ENCODE assay signal across 25 cellular contexts in genomic region chr1:218565333-218565732, GRCh38.
A peak's percentile ranks its signal among the peaks of the same experiment; 100 is the strongest.
DNase-seq lines count a peak whose midpoint lies in the region; FAIRE-seq and TF ChIP-seq lines count a peak whose summit lies in the region.
"Had no signal": no experiment of that assay in that cellular context is flagged by ENCODE, and none has a peak within 500 bp of the region (broad histone marks: within the 10 kb centered on the region; RNA-seq: fewer than 3 reads in every experiment).

No MANE protein-coding gene starts in this region.

- FAIRE-seq in frontal cortex (lab: Jason Lieb, UNC) (no peak), HTR-8/SVneo (lab: Jason Lieb, UNC) (no peak)

- H3K4me3 ChIP-seq in epithelial cell of proximal tubule (ENCODE audit: low read depth, low read length), result no peak overlapping the region
- H3K4me3 ChIP-seq: gastrocnemius medialis, ovary had no signal

- in situ Hi-C loops in Caki2 (cut with HindIII; ENCODE audit: low pct_unique_long_range_greater_than_20kb, low sequenced_read_pairs), result no loop called here

- peak; percentile 84 for DNase-seq in Caki2 (ENCODE audit: low read depth)
- peak; percentile 23 for DNase-seq in DMS153 treated with DMSO at 0.1 percent for 48 hours (lab: John Stamatoyannopoulos, UW; ENCODE audit: unreplicated experiment)
- peak; percentile 27 for DNase-seq in NCI-H146 treated with DMSO at 0.1 percent for 48 hours (lab: John Stamatoyannopoulos, UW; ENCODE audit: unreplicated experiment)
- peak; percentile 40 for DNase-seq in epithelial cell of proximal tubule (ENCODE audit: low read depth)
- no peak for DNase-seq in frontal cortex (ENCODE audit: low spot score in 2 of 2)
- no peak for DNase-seq in NCI-H510A (lab: John Stamatoyannopoulos, UW)
- DNase-seq in HTR-8/SVneo (ENCODE audit: insufficient read length, low spot score), result no peak
- DNase-seq in T1000 (lab: John Stamatoyannopoulos, UW), result no peak
- DNase-seq: activated CD4-positive, alpha-beta T cell treated with anti-CD3 and anti-CD28 coated beads for 36 hours; activated CD8-positive, alpha-beta T cell treated with anti-CD3 and anti-CD28 coated beads for 36 hours; activated naive CD4-positive, alpha-beta T cell treated with anti-CD3 and anti-CD28 coated beads, Interleukin-2, amount 50 U/mL, for 16 hours; BE2C; brain microvascular endothelial cell; DND-41; gastrocnemius medialis; GF-D8; hippocampal formation; IMR-90; left colon; MV-4-11; NCI-H526; nephron progenitor cell; ovary; T-helper 9 cell; trophoblast cell had no signal

- no peak for TF ChIP-seq CTCF in epithelial cell of proximal tubule (conservative IDR thresholded peaks at IDR 0.05; ENCODE audit: low read depth, low read length)

Comparison
In these comparisons a context has a peak if more than half of its experiments do, and no peak if none do; other contexts are left out.
1. DNase-seq: peak in Caki2 (single experiment), DMS153 treated with DMSO at 0.1 percent for 48 hours (single experiment), NCI-H146 treated with DMSO at 0.1 percent for 48 hours (single experiment) and epithelial cell of proximal tubule (single experiment); none in frontal cortex (0 of 2), NCI-H510A (single experiment), HTR-8/SVneo (single experiment) and T1000 (single experiment).